8 cellular contexts compared by ENCODE assay signal in the genomic region with DNA sequence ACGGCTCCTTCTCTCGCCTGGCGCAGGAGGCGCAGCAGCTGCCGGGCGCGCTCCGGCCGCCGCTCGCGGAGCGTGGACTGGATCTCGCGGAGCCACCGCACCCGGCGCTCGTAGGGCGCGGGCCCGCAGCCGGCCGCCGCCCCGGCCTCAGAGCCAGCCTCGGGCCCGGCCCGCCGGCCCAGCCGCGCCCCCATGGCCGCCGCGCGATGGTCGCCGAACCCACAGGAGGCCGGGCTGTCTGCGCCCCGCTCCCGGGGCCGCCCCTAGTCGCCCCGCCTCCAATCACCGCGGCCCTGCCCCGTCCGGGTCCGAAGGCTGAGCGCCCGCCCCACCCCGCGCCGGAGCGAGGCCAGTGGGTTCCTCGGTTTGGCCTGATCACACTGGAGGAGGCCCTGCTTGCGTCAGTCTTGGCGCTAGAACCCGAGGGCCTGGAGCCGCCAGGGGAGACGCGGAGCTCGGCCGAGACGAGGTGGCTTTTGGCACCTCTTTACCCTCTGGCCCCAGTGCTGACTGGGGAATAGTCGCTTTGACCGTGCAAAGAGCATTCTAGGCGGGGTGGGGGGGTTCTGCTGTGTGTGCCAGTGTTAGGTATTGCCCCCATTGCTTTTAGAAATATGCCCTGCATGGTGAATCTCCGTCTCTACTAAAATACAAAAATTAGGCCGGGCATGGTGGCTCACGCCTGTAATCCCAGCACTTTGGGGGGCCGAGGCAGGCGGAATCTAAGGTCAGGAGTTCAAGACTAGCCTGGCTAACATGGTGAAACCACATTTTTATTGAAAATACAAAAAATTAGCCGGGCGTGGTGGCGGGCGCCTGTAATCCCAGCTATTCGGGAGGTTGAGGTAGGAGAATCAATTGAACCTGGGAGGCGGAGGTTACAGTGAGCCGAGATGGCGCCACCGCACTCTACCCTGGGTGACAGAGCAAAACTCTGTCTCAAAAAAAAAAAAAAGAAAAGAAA. TPM values are rescaled to one million over a fixed set of nuclear protein-coding genes. Genes with fewer than 3 reads are reported as not detected.
DNase-seq lines count a peak whose midpoint lies in the region; ATAC-seq, FAIRE-seq and TF ChIP-seq lines count a peak whose summit lies in the region.

A gene with protein sequence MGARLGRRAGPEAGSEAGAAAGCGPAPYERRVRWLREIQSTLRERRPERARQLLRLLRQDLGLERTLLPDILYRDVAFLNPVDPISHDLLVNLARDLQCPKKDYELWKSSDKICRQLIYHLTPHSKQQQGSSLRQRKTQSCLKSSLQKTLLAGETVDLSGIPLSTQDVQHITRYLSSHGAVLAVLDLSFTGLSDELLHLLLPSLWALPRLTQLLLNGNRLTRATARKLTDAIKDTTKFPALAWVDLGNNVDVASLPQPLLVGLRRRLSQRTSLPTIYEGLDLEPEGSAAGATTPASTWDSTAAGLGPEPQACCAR (minus strand): TSS at position 228 of the 964 bp plus-strand sequence. CDS start 34 bp downstream, at position 194.

- WGBS in HepG2 (ENCODE audit: low lambda C conversion rate): under 1% methylated on average over 14 of the region's 83 CpGs

- FAIRE-seq in HepG2 (lab: Jason Lieb, UNC): no peak

- in situ Hi-C loops in HepG2 (cut with HindIII; ENCODE audit: extremely low pct_ligation_motif_present, low pct_unique_long_range_greater_than_20kb): loop anchor here (5.0 kb wide), 1 partner anchor 36 kb away; a partner anchor contains a TSS

- H3K9me3 Mint-ChIP-seq in T-helper 1 cell treated with Interleukin-12 subunit alpha and Interleukin-12 subunit beta and Interleukin-4 antibody, amounts not matched to agents 30 μg/mL and 1 μg/mL, for 36 hours: no peaks in the 10 kb centered on the region

- peak within 1 kb of the TSS; percentile 73 for H3K4me3 ChIP-seq in Karpas-422 (ENCODE audit: low read length)
- peak within 1 kb of the TSS; percentile 79 to 88 (median 84) for H3K4me3 ChIP-seq in HepG2 (replicated peaks in 1 of 3; ENCODE audit: insufficient read depth in 1 of 3, low read depth in 2 of 3, low read length in 3 of 3)

- DNase-seq in DMS79 treated with DMSO at 0.1 percent for 48 hours (lab: John Stamatoyannopoulos, UW) (peak; percentile 45), GM20000 (ENCODE audit: low spot score) (peak; percentile 96), Karpas-422 (peak; percentile 81), ecto neural progenitor cell (ENCODE audit: low spot score) (peak; percentile 90), HepG2 (ENCODE audit: low spot score) (peak; percentile 85), COR-L47 (lab: John Stamatoyannopoulos, UW) (no peak)
- DNase-seq in stimulated activated CD4-positive, alpha-beta T cell treated with anti-CD3 and anti-CD28 coated beads, Interleukin-1b, Interleukin-23, amount 100 ng/mL, for 48 hours: peak; percentile 28

- POLR2A ChIA-PET in HepG2 (lab: Yijun Ruan, JAX): interaction anchor here (0.7 to 5.7 kb wide), 17 partner anchors 9 to 88 kb away, joined by 3 to 76 read pairs (median 5); a partner anchor contains a TSS

- no peaks in the 10 kb centered on the region for H3K79me2 ChIP-seq in Karpas-422 (ENCODE audit: low read length)
- peaks cover 10% of the 10 kb centered on the region for H3K79me2 ChIP-seq in HepG2 (ENCODE audit: insufficient read depth, low read length)

- H3K4me2 ChIP-seq in Karpas-422 (ENCODE audit: low read depth, low read length, poor library complexity, severe bottlenecking): peak within 1 kb of the TSS; percentile 91
- H3K4me2 ChIP-seq in HepG2 (ENCODE audit: low read depth, low read length): peak within 1 kb of the TSS; percentile 99

- H3K4me1 ChIP-seq in Karpas-422 (ENCODE audit: low read length): peaks cover 13% of the 10 kb centered on the region
- peaks cover 73% of the 10 kb centered on the region for H3K4me1 ChIP-seq in HepG2 (ENCODE audit: insufficient read depth, low read length)

- H3K27me3 ChIP-seq in Karpas-422 (ENCODE audit: low read length) (no peaks in the 10 kb centered on the region), HepG2 (ENCODE audit: control insufficient read depth in 1 of 2, insufficient read depth in 2 of 2, low read length in 2 of 2) (no peaks in the 10 kb centered on the region; a peak in 1 of 5 replicates)

- H3K9me3 ChIP-seq in Karpas-422 (ENCODE audit: low read length) (no peaks in the 10 kb centered on the region), HepG2 (ENCODE audit: low read length) (no peaks in the 10 kb centered on the region)

- no peak for TF ChIP-seq CTCF in GM20000 (IDR thresholded peaks at IDR 0.05; ENCODE audit: extremely low read depth, missing control alignments)
- peak; percentile 19 for TF ChIP-seq CTCF in HepG2 (CRISPR knock-in tag; IDR thresholded peaks at IDR 0.05)

- TF ChIP-seq EP300 in HepG2 (IDR thresholded peaks at IDR 0.05; ENCODE audit: low read depth in 2 of 2, low read length in 2 of 2) (peak; percentile 19 to 31; a peak in 1 of 4 replicates), HepG2 (CRISPR knock-in tag; IDR thresholded peaks at IDR 0.05; ENCODE audit: borderline replicate concordance) (peak; percentile 31; the same call in 1 of the 2 replicates)

- peak; percentile 86 to 94 for TF ChIP-seq POLR2A in HepG2 (IDR thresholded peaks at IDR 0.05; ENCODE audit: insufficient read depth in 1 of 2, low read depth in 2 of 2, low read length in 2 of 2)

- H3K27ac Mint-ChIP-seq in T-helper 1 cell treated with Interleukin-12 subunit alpha and Interleukin-12 subunit beta and Interleukin-4 antibody, amounts not matched to agents 30 μg/mL and 1 μg/mL, for 36 hours: no peak within 1 kb of the TSS

- H3K36me3 ChIP-seq in Karpas-422 (ENCODE audit: insufficient read depth, low read length) (no peaks in the 10 kb centered on the region), HepG2 (replicated peaks in 1 of 2; ENCODE audit: control insufficient read depth in 1 of 2, insufficient read depth in 2 of 2, low read length in 2 of 2) (peaks cover 4 to 6% of the 10 kb centered on the region in 2 experiments; a peak in 4 of 5 replicates)

- H3K27me3 Mint-ChIP-seq in T-helper 1 cell treated with Interleukin-12 subunit alpha and Interleukin-12 subunit beta and Interleukin-4 antibody, amounts not matched to agents 30 μg/mL and 1 μg/mL, for 36 hours (ENCODE audit: low read depth): peaks cover 9% of the 10 kb centered on the region

- peak within 1 kb of the TSS; percentile 90 for H3K4me3 Mint-ChIP-seq in T-helper 1 cell treated with Interleukin-12 subunit alpha and Interleukin-12 subunit beta and Interleukin-4 antibody, amounts not matched to agents 30 μg/mL and 1 μg/mL, for 36 hours

- intact Hi-C loops in HepG2 (cut with micrococcal nuclease; ENCODE audit: unreplicated experiment): no loop called here

- peak within 1 kb of the TSS; percentile 91; the same call in 1 of the 2 replicates for H2AFZ ChIP-seq in Karpas-422 (ENCODE audit: low read length)
- no peak within 1 kb of the TSS for H2AFZ ChIP-seq in HepG2 (ENCODE audit: low read length)

- peak within 1 kb of the TSS; percentile 74 for H3K9ac ChIP-seq in Karpas-422 (ENCODE audit: low read length)
- peak within 1 kb of the TSS; percentile 94 for H3K9ac ChIP-seq in HepG2 (ENCODE audit: insufficient read depth, low read depth, low read length)

- peak; percentile 49 for TF ChIP-seq RAD21 in HepG2 (CRISPR knock-in tag; IDR thresholded peaks at IDR 0.05)

- H3K27ac ChIP-seq in Karpas-422 (ENCODE audit: low read length) (no peak within 1 kb of the TSS), HepG2 (ENCODE audit: extremely low read length, insufficient read depth, low read length) (peak within 1 kb of the TSS; percentile 97)

- peak; percentile 89 for ATAC-seq in HepG2

- H4K20me1 ChIP-seq in Karpas-422 (ENCODE audit: insufficient read depth, low read depth, low read length): no peaks in the 10 kb centered on the region; the same call in 1 of the 2 replicates
- H4K20me1 ChIP-seq in HepG2 (ENCODE audit: insufficient read depth, low read length): no peaks in the 10 kb centered on the region

- H3K4me1 Mint-ChIP-seq in T-helper 1 cell treated with Interleukin-12 subunit alpha and Interleukin-12 subunit beta and Interleukin-4 antibody, amounts not matched to agents 30 μg/mL and 1 μg/mL, for 36 hours (ENCODE audit: low read depth): peaks cover 4% of the 10 kb centered on the region

- no peaks in the 10 kb centered on the region for H3K36me3 Mint-ChIP-seq in T-helper 1 cell treated with Interleukin-12 subunit alpha and Interleukin-12 subunit beta and Interleukin-4 antibody, amounts not matched to agents 30 μg/mL and 1 μg/mL, for 36 hours (ENCODE audit: low read depth)

- CTCF ChIA-PET in HepG2 (lab: Yijun Ruan, JAX; ENCODE audit: low intra/inter-chr PET ratio, low total read pairs): no interaction called here

- BruUV-seq in HepG2 (replicated peaks; lab: Mats Ljungman, UMichigan): no TSS peak

- no peaks in the 10 kb centered on the region for H3K9me2 ChIP-seq in Karpas-422 (replicated peaks; ENCODE audit: insufficient read depth, low read length)

TF ChIP-seq in HepG2, 621 proteins besides CTCF, POLR2A, EP300 and RAD21 (continues in another document):
- TF ChIP-seq SMARCC2 (IDR thresholded peaks at IDR 0.05): no peak
- TF ChIP-seq HNRNPK (IDR thresholded peaks at IDR 0.05; ENCODE audit: low read depth, low read length, poor library complexity, severe bottlenecking): no peak
- no peak for TF ChIP-seq NPAS2 (CRISPR knock-in tag; IDR thresholded peaks at IDR 0.05; ENCODE audit: borderline replicate concordance)

RNA-seq across cellular contexts. Expression of the gene that starts here (rescaled TPM):
- 3.6 and 6.9 TPM in 2 replicates for total RNA-seq in Karpas-422 (2014; rRNA removed; shearing (Covaris generic); ENCODE audit: low replicate concordance)
- 5.7 and 11.8 TPM in 2 replicates for total RNA-seq in HepG2 (2016; rRNA removed; fragmentation: Illumina TruSeq; extraction: Trizol)
- total RNA-seq in HepG2 (2016; cell fraction: cytosol; rRNA removed; fragmentation: Illumina TruSeq; extraction: Trizol; ENCODE audit: low read depth): 14.2 and 14.4 TPM in 2 replicates
- total RNA-seq in HepG2 (2016; cell fraction: insoluble cytoplasmic fraction; rRNA removed; fragmentation: Illumina TruSeq; extraction: Trizol): 5.6 and 12.5 TPM in 2 replicates
- 14.8 and 16.4 TPM in 2 replicates for total RNA-seq in HepG2 (2016; cell fraction: membrane; rRNA removed; fragmentation: Illumina TruSeq; extraction: Trizol)
- 10.7 and 13.7 TPM in 2 replicates for total RNA-seq in HepG2 (2016; cell fraction: nucleus; rRNA removed; fragmentation: Illumina TruSeq; extraction: Trizol)
- 34.8 and 48.8 TPM in 2 replicates for polyA plus RNA-seq in HepG2 (2011; rRNA removed)
- 18.6 and 35.0 TPM in 2 replicates for polyA plus RNA-seq in HepG2 (2011; cell fraction: cytosol; rRNA removed)
- 225 and 265 TPM in 2 replicates for polyA plus RNA-seq in HepG2 (2011; cell fraction: nucleus; rRNA removed)
- 19.0 and 24.1 TPM in 2 replicates for polyA plus RNA-seq in HepG2 (2012)
- 15.3 and 17.1 TPM in 2 replicates for polyA plus RNA-seq in HepG2 (2016; cell fraction: cytosol; fragmentation: Illumina TruSeq; extraction: Trizol; ENCODE audit: low read depth)
- 8.8 and 9.2 TPM in 2 replicates for polyA plus RNA-seq in HepG2 (2016; cell fraction: insoluble cytoplasmic fraction; fragmentation: Illumina TruSeq; extraction: Trizol; ENCODE audit: low read depth)
- polyA plus RNA-seq in HepG2 (2016; cell fraction: membrane; fragmentation: Illumina TruSeq; extraction: Trizol; ENCODE audit: low read depth): 17.8 and 17.9 TPM in 2 replicates
- polyA plus RNA-seq in HepG2 (2016; cell fraction: nucleus; fragmentation: Illumina TruSeq; extraction: Trizol; ENCODE audit: insufficient read depth, low read depth): 32.8 and 35.7 TPM in 2 replicates
- 24.5 TPM in 1 of 2 replicates, not detected in the other for polyA minus RNA-seq in HepG2 (2011; rRNA and poly(A)+ RNA removed; ENCODE audit: low replicate concordance)
- 5.7 and 8.9 TPM in 2 replicates for polyA minus RNA-seq in HepG2 (2011; cell fraction: cytosol; rRNA and poly(A)+ RNA removed)
- polyA minus RNA-seq in HepG2 (2011; cell fraction: nucleus; rRNA and poly(A)+ RNA removed): 13.3 and 13.4 TPM in 2 replicates
